ENCODE assay signal across 1 cellular context in the genomic region with DNA sequence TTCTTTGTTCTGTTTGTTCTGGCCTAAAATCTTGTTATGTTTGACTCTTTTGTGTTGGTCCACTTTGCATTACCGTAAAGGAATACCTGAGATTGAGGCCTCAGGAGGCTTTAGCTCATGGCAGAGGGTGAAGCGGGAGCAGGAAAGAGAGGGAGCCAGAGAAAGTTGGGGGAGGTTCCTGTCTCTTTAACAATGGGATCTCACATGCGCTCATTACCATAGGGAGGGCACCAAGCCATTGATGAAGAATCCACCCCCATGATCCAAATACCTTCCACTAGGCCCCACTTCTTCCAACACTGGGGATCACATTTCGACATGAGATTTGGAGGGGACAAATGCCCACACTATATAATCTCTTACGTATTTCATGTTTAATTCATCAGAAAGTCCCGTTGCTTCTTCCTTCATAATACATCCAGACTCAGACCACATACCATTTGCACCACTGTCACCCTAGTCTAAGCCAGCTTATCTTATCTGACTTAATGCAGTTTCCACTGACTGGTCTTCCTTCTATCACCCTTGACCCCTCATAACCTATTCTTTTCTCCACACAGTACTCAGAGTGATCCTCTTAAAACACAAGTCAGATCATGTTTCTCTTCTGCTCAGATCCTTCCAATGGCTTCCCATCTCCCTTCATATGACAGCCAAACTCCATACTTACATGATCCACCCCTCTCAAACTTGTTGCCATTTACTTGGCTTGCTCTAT.
TF ChIP-seq lines count a peak whose summit lies in the region.

No MANE protein-coding gene starts in this region.

TF ChIP-seq in IMR-90, 13 proteins besides CTCF, POLR2A, EP300 and RAD21 (continued from another document):
- TF ChIP-seq, protein P1, sequence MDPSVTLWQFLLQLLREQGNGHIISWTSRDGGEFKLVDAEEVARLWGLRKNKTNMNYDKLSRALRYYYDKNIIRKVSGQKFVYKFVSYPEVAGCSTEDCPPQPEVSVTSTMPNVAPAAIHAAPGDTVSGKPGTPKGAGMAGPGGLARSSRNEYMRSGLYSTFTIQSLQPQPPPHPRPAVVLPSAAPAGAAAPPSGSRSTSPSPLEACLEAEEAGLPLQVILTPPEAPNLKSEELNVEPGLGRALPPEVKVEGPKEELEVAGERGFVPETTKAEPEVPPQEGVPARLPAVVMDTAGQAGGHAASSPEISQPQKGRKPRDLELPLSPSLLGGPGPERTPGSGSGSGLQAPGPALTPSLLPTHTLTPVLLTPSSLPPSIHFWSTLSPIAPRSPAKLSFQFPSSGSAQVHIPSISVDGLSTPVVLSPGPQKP (IDR thresholded peaks at IDR 0.05; ENCODE audit: borderline replicate concordance, low read depth, low read length), result no peak
- TF ChIP-seq SMC3 (IDR thresholded peaks at IDR 0.05; ENCODE audit: low read depth, low read length), result no peak
- TF ChIP-seq BHLHE40 (IDR thresholded peaks at IDR 0.05; ENCODE audit: low read depth, low read length), result no peak
- TF ChIP-seq MXI1 (IDR thresholded peaks at IDR 0.05; ENCODE audit: borderline replicate concordance, low read depth, low read length), result no peak
- TF ChIP-seq CEBPB (IDR thresholded peaks at IDR 0.05; ENCODE audit: low read depth, low read length), result no peak
- TF ChIP-seq, protein P2, sequence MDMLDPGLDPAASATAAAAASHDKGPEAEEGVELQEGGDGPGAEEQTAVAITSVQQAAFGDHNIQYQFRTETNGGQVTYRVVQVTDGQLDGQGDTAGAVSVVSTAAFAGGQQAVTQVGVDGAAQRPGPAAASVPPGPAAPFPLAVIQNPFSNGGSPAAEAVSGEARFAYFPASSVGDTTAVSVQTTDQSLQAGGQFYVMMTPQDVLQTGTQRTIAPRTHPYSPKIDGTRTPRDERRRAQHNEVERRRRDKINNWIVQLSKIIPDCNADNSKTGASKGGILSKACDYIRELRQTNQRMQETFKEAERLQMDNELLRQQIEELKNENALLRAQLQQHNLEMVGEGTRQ (IDR thresholded peaks at IDR 0.05; ENCODE audit: low read depth, low read length), result no peak
TF ChIP-seq in IMR-90: peak in this region for 0.
